ENCODE assay signal across 9 cellular contexts in the genomic region with DNA sequence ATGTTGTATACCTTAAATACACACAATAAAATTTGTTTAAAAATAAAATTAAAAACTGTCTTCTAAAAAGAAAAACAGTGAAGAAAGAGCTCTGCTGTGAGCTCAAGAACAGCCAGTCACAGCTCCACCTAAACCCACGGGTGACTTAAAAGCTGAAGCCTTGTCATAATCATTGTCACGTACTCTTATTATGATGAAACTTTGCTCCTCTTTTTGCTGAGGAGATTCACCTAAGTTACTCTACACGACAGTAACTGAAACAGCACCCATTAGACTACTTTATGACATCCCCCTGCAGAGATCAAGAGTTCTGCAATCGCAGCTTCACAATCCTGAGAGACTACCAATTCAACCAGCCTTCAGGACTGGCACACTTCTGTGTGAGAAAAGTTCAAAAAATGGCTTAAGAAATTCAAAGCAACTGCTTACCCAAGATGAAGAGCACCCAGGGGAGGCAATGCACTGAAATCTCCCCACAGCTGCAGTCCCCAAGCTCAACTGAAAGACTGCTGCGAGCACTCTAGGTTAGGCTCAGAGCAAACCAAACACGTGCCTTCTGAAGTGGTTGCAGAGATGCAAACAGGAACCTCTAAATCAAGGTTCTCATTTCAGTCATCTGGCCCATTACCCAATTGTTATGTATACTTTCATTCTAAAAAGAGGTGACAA.
DNase-seq lines count a peak whose midpoint lies in the region; ATAC-seq and TF ChIP-seq lines count a peak whose summit lies in the region.
"Had no signal": no experiment of that assay in that cellular context is flagged by ENCODE, and none has a peak within 500 bp of the region (broad histone marks: within the 10 kb centered on the region; RNA-seq: fewer than 3 reads in every experiment).

A gene with protein sequence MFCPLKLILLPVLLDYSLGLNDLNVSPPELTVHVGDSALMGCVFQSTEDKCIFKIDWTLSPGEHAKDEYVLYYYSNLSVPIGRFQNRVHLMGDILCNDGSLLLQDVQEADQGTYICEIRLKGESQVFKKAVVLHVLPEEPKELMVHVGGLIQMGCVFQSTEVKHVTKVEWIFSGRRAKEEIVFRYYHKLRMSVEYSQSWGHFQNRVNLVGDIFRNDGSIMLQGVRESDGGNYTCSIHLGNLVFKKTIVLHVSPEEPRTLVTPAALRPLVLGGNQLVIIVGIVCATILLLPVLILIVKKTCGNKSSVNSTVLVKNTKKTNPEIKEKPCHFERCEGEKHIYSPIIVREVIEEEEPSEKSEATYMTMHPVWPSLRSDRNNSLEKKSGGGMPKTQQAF (minus strand): TSS at position 500 of the 669 bp plus-strand sequence. CDS start 10,145 bp downstream, outside the sequence.

- no peak for TF ChIP-seq POLR2A in erythroblast (IDR thresholded peaks at IDR 0.05; ENCODE audit: low read length)

- peak; percentile 56 for ATAC-seq in HG02610 (IDR thresholded peaks at IDR 0.05; ENCODE audit: unreplicated experiment)

- H3K9me3 Mint-ChIP-seq in stimulated activated naive CD8-positive, alpha-beta T cell treated with anti-CD3 and anti-CD28 coated beads, Interleukin-15, Interleukin-2, amounts not matched to agents 100 ng/mL and 50 ng/mL, for 24 hours: peaks cover 5% of the 10 kb centered on the region
- H3K9me3 Mint-ChIP-seq: brain had no signal

- POLR2A ChIA-PET in HEK293T (lab: Yijun Ruan, JAX): no interaction called here

- H3K27ac Mint-ChIP-seq in stimulated activated naive CD8-positive, alpha-beta T cell treated with anti-CD3 and anti-CD28 coated beads, Interleukin-15, Interleukin-2, amounts not matched to agents 100 ng/mL and 50 ng/mL, for 24 hours: peak within 1 kb of the TSS; percentile 99
- H3K27ac Mint-ChIP-seq: brain had no signal

- CTCF ChIA-PET in HEK293T (lab: Yijun Ruan, JAX): interaction anchor here (0.6 kb wide), 1 partner anchor 71 kb away, joined by 3 read pairs; no protein-coding TSS in a partner anchor

- H3K36me3 Mint-ChIP-seq in stimulated activated naive CD8-positive, alpha-beta T cell treated with anti-CD3 and anti-CD28 coated beads, Interleukin-15, Interleukin-2, amounts not matched to agents 100 ng/mL and 50 ng/mL, for 24 hours (ENCODE audit: low read depth): peaks cover 84% of the 10 kb centered on the region
- H3K36me3 Mint-ChIP-seq: brain had no signal

- H3K4me1 Mint-ChIP-seq in stimulated activated naive CD8-positive, alpha-beta T cell treated with anti-CD3 and anti-CD28 coated beads, Interleukin-15, Interleukin-2, amounts not matched to agents 100 ng/mL and 50 ng/mL, for 24 hours (ENCODE audit: low read depth): peaks cover 44% of the 10 kb centered on the region
- H3K4me1 Mint-ChIP-seq: brain had no signal

- peak; percentile 65 for DNase-seq in T-helper 22 cell (ENCODE audit: low read depth)
- DNase-seq in effector CD4-positive, alpha-beta T cell: peak; percentile 65
- no peak for DNase-seq in erythroblast (lab: John Stamatoyannopoulos, UW)
- DNase-seq in HEK293T (ENCODE audit: extremely low spot score): no peak
- DNase-seq in HuH-7 (ENCODE audit: low spot score): no peak
- DNase-seq in dedifferentiated amniotic fluid mesenchymal stem cell (ENCODE audit: extremely low spot score): no peak

- peak within 1 kb of the TSS; percentile 89 for H3K4me3 Mint-ChIP-seq in stimulated activated naive CD8-positive, alpha-beta T cell treated with anti-CD3 and anti-CD28 coated beads, Interleukin-15, Interleukin-2, amounts not matched to agents 100 ng/mL and 50 ng/mL, for 24 hours
- H3K4me3 Mint-ChIP-seq: brain had no signal

- H3K27me3 Mint-ChIP-seq in stimulated activated naive CD8-positive, alpha-beta T cell treated with anti-CD3 and anti-CD28 coated beads, Interleukin-15, Interleukin-2, amounts not matched to agents 100 ng/mL and 50 ng/mL, for 24 hours: no peaks in the 10 kb centered on the region

TF ChIP-seq in HEK293T, 16 proteins besides CTCF, POLR2A, EP300 and RAD21:
- TF ChIP-seq ELF4 (IDR thresholded peaks at IDR 0.05): no peak
- TF ChIP-seq FOXM1 (IDR thresholded peaks at IDR 0.05; ENCODE audit: borderline replicate concordance): no peak
- no peak for TF ChIP-seq LEF1 (IDR thresholded peaks at IDR 0.05; ENCODE audit: borderline replicate concordance)
- TF ChIP-seq HDGF (IDR thresholded peaks at IDR 0.05; ENCODE audit: borderline replicate concordance): no peak
- no peak for TF ChIP-seq FOXA1 (IDR thresholded peaks at IDR 0.05)
- TF ChIP-seq SUZ12 (IDR thresholded peaks at IDR 0.05): no peak

Comparison
In these comparisons a context has a peak if more than half of its experiments do, and no peak if none do; other contexts are left out.
1. DNase-seq: peak in T-helper 22 cell (single experiment) and effector CD4-positive, alpha-beta T cell (single experiment); none in erythroblast (0 of 2), HEK293T (single experiment), HuH-7 (single experiment) and dedifferentiated amniotic fluid mesenchymal stem cell (single experiment).